In genomic region chr11:104011031-104011430, GRCh38 we compare ENCODE assay signal across 32 cellular contexts. TPM values are rescaled to one million over a fixed set of nuclear protein-coding genes. Genes with fewer than 3 reads are reported as not detected.
"Had no signal": no experiment of that assay in that cellular context is flagged by ENCODE, and none has a peak within 500 bp of the region (broad histone marks: within the 10 kb centered on the region; RNA-seq: fewer than 3 reads in every experiment).

No MANE protein-coding gene starts in this region.

- ATAC-seq: activated CD8-positive, alpha-beta T cell treated with anti-CD3 and anti-CD28 coated beads for 36 hours; Panc1 had no signal

- DNase-seq: activated CD4-positive, alpha-beta T cell treated with anti-CD3 and anti-CD28 coated beads, Interleukin-2, amount 10 ng/mL, durations not matched to agents 24 days and 14 days; activated CD4-positive, alpha-beta T cell treated with anti-CD3 and anti-CD28 coated beads, Interleukin-2, amount 50 U/mL, for 4 hours; activated CD8-positive, alpha-beta T cell treated with anti-CD3 and anti-CD28 coated beads for 36 hours; activated gamma-delta T cell; activated naive CD4-positive, alpha-beta T cell treated with Interleukin-2 at 50 U/mL for 16 hours; activated naive CD8-positive, alpha-beta T cell treated with anti-CD3 and anti-CD28 coated beads, Interleukin-2, amount 10 ng/mL, durations not matched to agents 7 days and 5 days; activated T-cell treated with anti-CD3 and anti-CD28 coated beads, Interleukin-2, amount 50 U/mL, for 24 hours; caudate nucleus; cerebellar nuclear complex; NCI-H1105; NCI-H1417 treated with DMSO at 0.1 percent for 48 hours; NCI-H187 treated with DMSO at 0.1 percent for 48 hours; NCI-H2081; NCI-H2171 treated with DMSO at 0.1 percent for 48 hours; NCI-H2227 treated with DMSO at 0.1 percent for 48 hours; NCI-H446; NCI-H510A treated with DMSO at 0.1 percent for 48 hours; NCI-H526 treated with DMSO at 0.1 percent for 48 hours; NCI-H82; RPMI8226; SIG-M5; SW 1271; T-helper 1 cell; T-helper 2 cell; T1000 had no signal

RNA-seq across cellular contexts. Expression of gene DDI1, which starts 25.4 kb away (rescaled TPM):
- total RNA-seq: activated CD4-positive, alpha-beta T cell treated with anti-CD3 and anti-CD28 coated beads, Interleukin-2, amount 10 ng/mL, durations not matched to agents 24 days and 14 days; activated CD8-positive, alpha-beta memory T cell treated with anti-CD3 and anti-CD28 coated beads for 36 hours; activated CD8-positive, alpha-beta T cell treated with anti-CD3 and anti-CD28 coated beads for 36 hours; activated naive CD8-positive, alpha-beta T cell treated with anti-CD3 and anti-CD28 coated beads, Interleukin-2, amount 10 ng/mL, durations not matched to agents 7 days and 5 days; activated T-helper 2 cell treated with anti-CD3 and anti-CD28 coated beads, Interferon-gamma antibody, Interleukin-2, Interleukin-4, amounts not matched to agents 10 μg/mL and 5 μg/mL and 100 μg/mL, durations not matched to agents 14 hours and 24 hours and 36 hours; bronchial epithelial cell; MCF 10A; SK-MEL-5 had no signal
- polyA plus RNA-seq: adipose tissue had no signal
